1 cellular context compared by ENCODE assay signal in genomic region chr22:19817561-19818263, GRCh38.
TF ChIP-seq lines count a peak whose summit lies in the region.

No MANE protein-coding gene starts in this region.

TF ChIP-seq in WTC11, 78 proteins besides CTCF, POLR2A, EP300 and RAD21 (continued from another document):
- TF ChIP-seq ZBTB43 (CRISPR knock-in tag; IDR thresholded peaks at IDR 0.05): no peak
- TF ChIP-seq ELF4 (CRISPR knock-in tag; IDR thresholded peaks at IDR 0.05; ENCODE audit: low read depth): no peak
- no peak for TF ChIP-seq OVOL2 (CRISPR knock-in tag; IDR thresholded peaks at IDR 0.05; ENCODE audit: borderline replicate concordance)
- no peak for TF ChIP-seq PREB (CRISPR knock-in tag; IDR thresholded peaks at IDR 0.05; ENCODE audit: borderline replicate concordance)
- TF ChIP-seq CREM (CRISPR knock-in tag; IDR thresholded peaks at IDR 0.05): no peak
- TF ChIP-seq ZNF416 (CRISPR knock-in tag; IDR thresholded peaks at IDR 0.05): no peak
- no peak for TF ChIP-seq SMAD3 (CRISPR knock-in tag; IDR thresholded peaks at IDR 0.05; ENCODE audit: borderline replicate concordance)
- no peak for TF ChIP-seq ARID4B (CRISPR knock-in tag; IDR thresholded peaks at IDR 0.05; ENCODE audit: borderline replicate concordance)
- TF ChIP-seq ATF1 (CRISPR knock-in tag; IDR thresholded peaks at IDR 0.05): no peak
